2 cellular contexts compared by ENCODE assay signal in genomic region chr12:109925185-109925835, GRCh38.
TF ChIP-seq lines count a peak whose summit lies in the region.

No MANE protein-coding gene starts in this region.

TF ChIP-seq in SK-N-SH, 30 proteins besides CTCF, POLR2A, EP300 and RAD21:
- TF ChIP-seq IRF3 (IDR thresholded peaks at IDR 0.05; ENCODE audit: low read depth, low read length) (no peak), USF1 (IDR thresholded peaks at IDR 0.05; ENCODE audit: borderline replicate concordance, low read depth) (no peak), SMC3 (IDR thresholded peaks at IDR 0.05; ENCODE audit: low read depth, low read length) (no peak), RCOR1 (IDR thresholded peaks at IDR 0.05; ENCODE audit: low read length) (no peak), GATA2 (CRISPR knock-in tag; IDR thresholded peaks at IDR 0.05) (no peak), YY1 (IDR thresholded peaks at IDR 0.05; ENCODE audit: low read depth) (no peak), FOXM1 (IDR thresholded peaks at IDR 0.05; ENCODE audit: low read depth) (no peak), NRF1 (IDR thresholded peaks at IDR 0.05; ENCODE audit: low read depth, low read length) (no peak), JUND (IDR thresholded peaks at IDR 0.05) (no peak), REST (IDR thresholded peaks at IDR 0.05; ENCODE audit: low read depth, low read length) (no peak), RFX5 (IDR thresholded peaks at IDR 0.05; ENCODE audit: low read length) (no peak)

TF ChIP-seq in HEK293, 187 proteins besides CTCF, POLR2A, EP300 and RAD21:
- TF ChIP-seq REST (tag by site-specific recombination; IDR thresholded peaks at IDR 0.05) (peak; percentile 65; the same call in 1 of the 2 replicates), PRDM6 (tag by site-specific recombination; IDR thresholded peaks at IDR 0.05) (no peak), ZIC2 (tag by site-specific recombination; IDR thresholded peaks at IDR 0.05) (0 out of 2 replicates have a peak, but pooled peaks have one; percentile 13)
